In genomic region chr3:193389335-193389734, GRCh38 we compare ENCODE assay signal across 17 cellular contexts. TPM values are rescaled to one million over a fixed set of nuclear protein-coding genes. Genes with fewer than 3 reads are reported as not detected.
"Had no signal": no experiment of that assay in that cellular context is flagged by ENCODE, and none has a peak within 500 bp of the region (broad histone marks: within the 10 kb centered on the region; RNA-seq: fewer than 3 reads in every experiment).

No MANE protein-coding gene starts in this region.

- H3K9me3 ChIP-seq: sigmoid colon, suprapubic skin had no signal

- H3K9me3 Mint-ChIP-seq: activated CD4-positive, alpha-beta memory T cell treated with anti-CD3 and anti-CD28 coated beads, Interleukin-2, amount 10 ng/mL, durations not matched to agents 7 days and 5 days; activated naive CD8-positive, alpha-beta T cell treated with anti-CD3 and anti-CD28 coated beads for 36 hours; activated T-cell treated with anti-CD3 and anti-CD28 coated beads, Interleukin-2, amount 50 U/mL, for 72 hours; type B pancreatic cell had no signal

- H3K4me1 ChIP-seq: sigmoid colon, suprapubic skin had no signal

- ATAC-seq: activated T-cell treated with anti-CD3 and anti-CD28 coated beads, Interleukin-2, amount 50 U/mL, for 72 hours had no signal

- H3K4me3 Mint-ChIP-seq: activated CD4-positive, alpha-beta memory T cell treated with anti-CD3 and anti-CD28 coated beads, Interleukin-2, amount 10 ng/mL, durations not matched to agents 7 days and 5 days; activated naive CD8-positive, alpha-beta T cell treated with anti-CD3 and anti-CD28 coated beads for 36 hours; activated T-cell treated with anti-CD3 and anti-CD28 coated beads, Interleukin-2, amount 50 U/mL, for 72 hours; dendritic cell treated with granulocyte-macrophage colony-stimulating factor and Interleukin-4, amounts not matched to agents 40 ng/mL and 50 ng/mL, for 4 days; type B pancreatic cell had no signal

- H3K4me1 Mint-ChIP-seq: activated CD4-positive, alpha-beta memory T cell treated with anti-CD3 and anti-CD28 coated beads, Interleukin-2, amount 10 ng/mL, durations not matched to agents 7 days and 5 days; activated naive CD8-positive, alpha-beta T cell treated with anti-CD3 and anti-CD28 coated beads for 36 hours had no signal

- H3K36me3 Mint-ChIP-seq: activated naive CD8-positive, alpha-beta T cell treated with anti-CD3 and anti-CD28 coated beads for 36 hours; type B pancreatic cell had no signal

- H3K27me3 Mint-ChIP-seq: dendritic cell treated with granulocyte-macrophage colony-stimulating factor and Interleukin-4, amounts not matched to agents 40 ng/mL and 50 ng/mL, for 4 days; type B pancreatic cell had no signal

- H3K27ac ChIP-seq: sigmoid colon, suprapubic skin had no signal

- H3K27ac Mint-ChIP-seq: activated CD4-positive, alpha-beta memory T cell treated with anti-CD3 and anti-CD28 coated beads, Interleukin-2, amount 10 ng/mL, durations not matched to agents 7 days and 5 days; activated naive CD8-positive, alpha-beta T cell treated with anti-CD3 and anti-CD28 coated beads for 36 hours; activated T-cell treated with anti-CD3 and anti-CD28 coated beads, Interleukin-2, amount 50 U/mL, for 72 hours; dendritic cell treated with granulocyte-macrophage colony-stimulating factor and Interleukin-4, amounts not matched to agents 40 ng/mL and 50 ng/mL, for 4 days; type B pancreatic cell had no signal

- DNase-seq: activated CD4-positive, alpha-beta memory T cell treated with anti-CD3 and anti-CD28 coated beads, Interleukin-2, amount 10 ng/mL, durations not matched to agents 7 days and 5 days; activated CD4-positive, CD25-positive, alpha-beta regulatory T cell treated with anti-CD3 and anti-CD28 coated beads, Interleukin-2, amount 50 U/mL, for 72 hours; activated CD8-positive, alpha-beta memory T cell treated with anti-CD3 and anti-CD28 coated beads, Interleukin-2, amount 50 U/mL, for 4 hours; activated gamma-delta T cell treated with Interleukin-2 at 50 U/mL for 16 hours; activated naive CD8-positive, alpha-beta T cell treated with anti-CD3 and anti-CD28 coated beads for 36 hours; activated T-cell treated with anti-CD3 and anti-CD28 coated beads, Interleukin-2, amount 50 U/mL, for 72 hours; cerebellar nuclear complex; kidney glomerular epithelial cell; sigmoid colon; stimulated activated CD4-positive, alpha-beta T cell treated with anti-CD3 and anti-CD28 coated beads, Interleukin-2, amount 100 ng/mL, for 24 hours; stimulated activated naive CD4-positive, alpha-beta T cell had no signal

- H3K27me3 ChIP-seq: sigmoid colon, suprapubic skin had no signal

- H3K4me3 ChIP-seq: sigmoid colon, suprapubic skin had no signal

- H3K36me3 ChIP-seq: sigmoid colon, suprapubic skin had no signal

RNA-seq across cellular contexts. Expression of gene ATP13A5, which starts 10.8 kb away (rescaled TPM):
- total RNA-seq: activated CD4-positive, alpha-beta memory T cell treated with anti-CD3 and anti-CD28 coated beads, Interleukin-2, amount 10 ng/mL, durations not matched to agents 7 days and 5 days; activated naive CD8-positive, alpha-beta T cell treated with anti-CD3 and anti-CD28 coated beads for 36 hours; activated T-cell treated with anti-CD3 and anti-CD28 coated beads, Interleukin-2, amount 50 U/mL, for 72 hours; liver; mesenteric fat pad; osteocyte had no signal
